ENCODE assay signal across 8 cellular contexts in genomic region chr1:246724725-246725095, GRCh38. TPM values are rescaled to one million over a fixed set of nuclear protein-coding genes. Genes with fewer than 3 reads are reported as not detected.
A peak's percentile ranks its signal among the peaks of the same experiment; 100 is the strongest.
DNase-seq lines count a peak whose midpoint lies in the region; ATAC-seq and TF ChIP-seq lines count a peak whose summit lies in the region.

No MANE protein-coding gene starts in this region.

- no peaks in the 10 kb centered on the region for H3K4me1 ChIP-seq in OCI-LY7 (ENCODE audit: insufficient read depth, low read length, poor library complexity, severe bottlenecking)

- H3K79me2 ChIP-seq in OCI-LY7 (ENCODE audit: insufficient read depth, low read depth, low read length) = no peaks in the 10 kb centered on the region

- peak; percentile 47 for DNase-seq in COLO668 (lab: John Stamatoyannopoulos, UW; ENCODE audit: unreplicated experiment)
- DNase-seq in GM19238 (ENCODE audit: insufficient read length, low spot score) = peak; percentile 20
- no peak for DNase-seq in OCI-LY7 (ENCODE audit: low spot score)
- peak; percentile 45 to 61 for DNase-seq in cardiac fibroblast (ENCODE audit: low read depth in 2 of 2)
- peak; percentile 78 for DNase-seq in left kidney (ENCODE audit: low read depth, low spot score)
- peak in 10 of 49 donors; percentile 4 to 66 (median 18) for DNase-seq in substantia nigra (lab: John Stamatoyannopoulos, UW)

- no peak overlapping the region for H3K27ac ChIP-seq in OCI-LY7 (ENCODE audit: low read depth, low read length, poor library complexity, severe bottlenecking)
- peak overlapping the region; percentile 77 for H3K27ac ChIP-seq in substantia nigra (ENCODE audit: low read depth, low read length, poor library complexity, severe bottlenecking)

- ATAC-seq in HG03378 (IDR thresholded peaks at IDR 0.05; ENCODE audit: unreplicated experiment) (peak; percentile 40), HG03565 (IDR thresholded peaks at IDR 0.05; ENCODE audit: unreplicated experiment) (no peak)

- peak overlapping the region; percentile 67; the same call in 1 of the 2 replicates for H2AFZ ChIP-seq in OCI-LY7 (ENCODE audit: low read length)

- no peak for TF ChIP-seq CTCF in OCI-LY7 (conservative IDR thresholded peaks at IDR 0.05; ENCODE audit: low read length)
- no peak for TF ChIP-seq CTCF in cardiac fibroblast (IDR thresholded peaks at IDR 0.05; ENCODE audit: low read depth, low read length)

- intact Hi-C loops in OCI-LY7 (cut with micrococcal nuclease; ENCODE audit: unreplicated experiment) = no loop called here

- CTCF ChIA-PET in OCI-LY7 (lab: Charles Lee; ENCODE audit: unreplicated experiment) = interaction anchor here (0.6 kb wide), 1 partner anchor 42 kb away, joined by 3 read pairs; no protein-coding TSS in a partner anchor

- H3K36me3 ChIP-seq in OCI-LY7 (ENCODE audit: insufficient read depth, low read length) = no peaks in the 10 kb centered on the region

- POLR2A ChIA-PET in OCI-LY7 (lab: Charles Lee) = interaction anchor here (0.6 to 0.9 kb wide), 3 partner anchors 20 to 1471 kb away, joined by 3 to 6 read pairs (median 5); no protein-coding TSS in a partner anchor

- BruUV-seq in OCI-LY7 (replicated peaks; lab: Mats Ljungman, UMichigan) = no TSS peak

- peak overlapping the region; percentile 70; the same call in 1 of the 2 replicates for H3K4me2 ChIP-seq in OCI-LY7 (ENCODE audit: low read length)

- 0 out of 2 replicates have a peak, but pooled peaks cover 4% of the 10 kb centered on the region for H3K9me3 ChIP-seq in OCI-LY7 (ENCODE audit: low read length)

- H3K4me3 ChIP-seq in OCI-LY7 (ENCODE audit: low read depth, low read length, poor library complexity, severe bottlenecking) (peak overlapping the region; percentile 64), cardiac fibroblast (replicated peaks in 1 of 2; ENCODE audit: low read depth in 2 of 2, low read length in 2 of 2) (peak overlapping the region; percentile 74 to 77)

- H4K20me1 ChIP-seq in OCI-LY7 (ENCODE audit: insufficient read depth, low read length) = no peaks in the 10 kb centered on the region

- no peaks in the 10 kb centered on the region for H3K9me2 ChIP-seq in OCI-LY7 (ENCODE audit: insufficient read depth, low read length)

RNA-seq across cellular contexts. Expression of gene SCCPDH, which starts 0.5 kb away (rescaled TPM):
- 1.8 and 1.9 TPM in 2 replicates for total RNA-seq in OCI-LY7 (2014; rRNA removed; shearing (Covaris generic))
- total RNA-seq in OCI-LY7 (2022) = 12.1 and 12.2 TPM in 2 replicates
